ENCODE assay signal across 1 cellular context in the genomic region with DNA sequence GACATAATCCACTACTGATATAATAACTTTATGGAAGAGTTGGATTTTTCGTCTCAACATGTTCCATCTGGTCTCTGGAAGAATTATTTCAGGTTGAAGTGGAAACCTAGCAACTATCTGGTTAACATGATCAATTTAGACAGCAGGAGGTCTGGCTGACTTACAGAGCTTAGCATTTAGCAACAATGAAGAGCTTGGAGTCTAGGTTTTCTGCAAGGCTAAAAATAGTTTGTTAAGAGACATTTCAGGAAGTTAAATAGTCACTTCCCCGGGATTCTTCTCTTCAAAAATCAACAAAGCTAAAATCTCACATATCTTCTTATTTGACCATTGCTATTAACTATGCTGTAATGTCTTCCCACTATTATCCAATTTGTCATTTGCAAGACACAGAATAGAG.
TF ChIP-seq lines count a peak whose summit lies in the region.

No MANE protein-coding gene starts in this region.

TF ChIP-seq in IMR-90, 13 proteins besides CTCF, POLR2A, EP300 and RAD21 (continued from another document):
- TF ChIP-seq, protein P1, sequence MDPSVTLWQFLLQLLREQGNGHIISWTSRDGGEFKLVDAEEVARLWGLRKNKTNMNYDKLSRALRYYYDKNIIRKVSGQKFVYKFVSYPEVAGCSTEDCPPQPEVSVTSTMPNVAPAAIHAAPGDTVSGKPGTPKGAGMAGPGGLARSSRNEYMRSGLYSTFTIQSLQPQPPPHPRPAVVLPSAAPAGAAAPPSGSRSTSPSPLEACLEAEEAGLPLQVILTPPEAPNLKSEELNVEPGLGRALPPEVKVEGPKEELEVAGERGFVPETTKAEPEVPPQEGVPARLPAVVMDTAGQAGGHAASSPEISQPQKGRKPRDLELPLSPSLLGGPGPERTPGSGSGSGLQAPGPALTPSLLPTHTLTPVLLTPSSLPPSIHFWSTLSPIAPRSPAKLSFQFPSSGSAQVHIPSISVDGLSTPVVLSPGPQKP (IDR thresholded peaks at IDR 0.05; ENCODE audit: borderline replicate concordance, low read depth, low read length), result no peak
- TF ChIP-seq RCOR1 (IDR thresholded peaks at IDR 0.05; ENCODE audit: insufficient replicate concordance, low read length) (no peak), FOS (IDR thresholded peaks at IDR 0.05; ENCODE audit: low read depth, low read length) (no peak), RFX5 (IDR thresholded peaks at IDR 0.05; ENCODE audit: low read depth, low read length) (no peak)
